9 cellular contexts compared by ENCODE assay signal in the genomic region with DNA sequence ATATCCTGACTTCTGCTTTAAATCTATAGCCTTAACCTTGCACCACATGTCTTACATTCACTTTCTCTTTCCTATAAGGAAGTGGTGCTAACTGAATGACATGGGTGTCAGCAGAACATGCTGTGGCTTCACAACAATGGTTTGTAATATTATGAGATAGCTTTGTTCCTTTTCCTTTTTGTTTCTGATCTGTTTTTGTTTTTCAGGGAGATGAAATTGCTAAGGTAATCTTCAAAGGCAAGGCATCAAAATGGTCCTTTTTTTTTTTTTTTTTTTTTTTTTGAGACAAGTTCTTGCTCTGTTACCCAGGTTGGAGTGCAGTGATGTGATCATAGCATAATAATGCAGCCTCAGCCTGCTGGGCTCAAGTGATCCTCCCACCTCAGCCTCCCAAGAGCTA. TPM values are rescaled to one million over a fixed set of nuclear protein-coding genes. Genes with fewer than 3 reads are reported as not detected.
DNase-seq lines count a peak whose midpoint lies in the region; ATAC-seq and TF ChIP-seq lines count a peak whose summit lies in the region.
"Had no signal": no experiment of that assay in that cellular context is flagged by ENCODE, and none has a peak within 500 bp of the region (broad histone marks: within the 10 kb centered on the region; RNA-seq: fewer than 3 reads in every experiment).

No MANE protein-coding gene starts in this region.

- H3K27me3 Mint-ChIP-seq in stimulated activated memory B cell treated with anti-CD40 and anti-IgM and Interleukin-4, amounts not matched to agents 10 μg/mL and 1 μg/mL and 100 μg/mL, for 72 hours = peaks cover 12% of the 10 kb centered on the region

- ATAC-seq in activated CD4-positive, CD25-positive, alpha-beta regulatory T cell treated with anti-CD3 and anti-CD28 coated beads, Interleukin-2, amount 50 U/mL, for 24 hours = peak; percentile 98 to 99
- peak; percentile 99 for ATAC-seq in HG02973 (IDR thresholded peaks at IDR 0.05; ENCODE audit: unreplicated experiment)
- ATAC-seq in stimulated activated memory B cell treated with anti-CD40 and anti-IgM and Interleukin-4, amounts not matched to agents 10 μg/mL and 1 μg/mL and 100 μg/mL, for 72 hours = peak; percentile 93

- peaks cover 10% of the 10 kb centered on the region for H3K36me3 Mint-ChIP-seq in stimulated activated memory B cell treated with anti-CD40 and anti-IgM and Interleukin-4, amounts not matched to agents 10 μg/mL and 1 μg/mL and 100 μg/mL, for 72 hours
- H3K36me3 Mint-ChIP-seq: brain had no signal

- H3K4me1 Mint-ChIP-seq in stimulated activated memory B cell treated with anti-CD40 and anti-IgM and Interleukin-4, amounts not matched to agents 10 μg/mL and 1 μg/mL and 100 μg/mL, for 72 hours = peaks cover 14% of the 10 kb centered on the region
- H3K4me1 Mint-ChIP-seq: brain had no signal

- peaks cover 0 to 5% (median 0%) of the 10 kb centered on the region in 4 donors for H3K9me3 ChIP-seq in stomach

- peak overlapping the region; percentile 93 for H3K27ac Mint-ChIP-seq in stimulated activated memory B cell treated with anti-CD40 and anti-IgM and Interleukin-4, amounts not matched to agents 10 μg/mL and 1 μg/mL and 100 μg/mL, for 72 hours
- H3K27ac Mint-ChIP-seq: brain had no signal

- TF ChIP-seq EP300 in stomach (IDR thresholded peaks at IDR 0.05) = no peak

- no peak for TF ChIP-seq POLR2A in stomach (IDR thresholded peaks at IDR 0.05)

- intact Hi-C loops in stomach (cut with DNase I; ENCODE audit: low total_unique reads) = no loop called here

- no peaks in the 10 kb centered on the region for H3K36me3 ChIP-seq in stomach

- no peaks in the 10 kb centered on the region for H3K27me3 ChIP-seq in stomach

- no peak for TF ChIP-seq CTCF in stomach (IDR thresholded peaks at IDR 0.05)

- no peak for DNase-seq in activated CD4-positive, CD25-positive, alpha-beta regulatory T cell treated with anti-CD3 and anti-CD28 coated beads, Interleukin-2, amount 50 U/mL, for 72 hours
- DNase-seq in SKM-1 (lab: John Stamatoyannopoulos, UW; ENCODE audit: unreplicated experiment) (peak; percentile 17), NCI-H1930 (lab: John Stamatoyannopoulos, UW) (no peak), stomach (no peak), ureter (ENCODE audit: low spot score) (no peak)

- H3K4me3 Mint-ChIP-seq in stimulated activated memory B cell treated with anti-CD40 and anti-IgM and Interleukin-4, amounts not matched to agents 10 μg/mL and 1 μg/mL and 100 μg/mL, for 72 hours = peak overlapping the region; percentile 59
- H3K4me3 Mint-ChIP-seq: brain had no signal

- H3K9me3 Mint-ChIP-seq in stimulated activated memory B cell treated with anti-CD40 and anti-IgM and Interleukin-4, amounts not matched to agents 10 μg/mL and 1 μg/mL and 100 μg/mL, for 72 hours = peaks cover 3% of the 10 kb centered on the region
- H3K9me3 Mint-ChIP-seq: brain had no signal

- no peak overlapping the region for H3K4me3 ChIP-seq in stomach

- H3K27ac ChIP-seq in stomach = peak overlapping the region in 2 of 5 donors; percentile 25 to 58

- no peaks in the 10 kb centered on the region for H3K4me1 ChIP-seq in stomach

RNA-seq across cellular contexts. Expression of gene RANBP6, which starts 53.6 kb away (rescaled TPM):
- total RNA-seq in stomach (10 to 100 TPM in 3 of 5 donors, 1 to 10 TPM in 2; 1.7 to 34.8 (median 11.6) TPM), ureter (14.7 TPM)
- 1 to 10 TPM; 3.7 to 7.1 (median 3.7) TPM for polyA plus RNA-seq in stomach
